10 cellular contexts compared by ENCODE assay signal in genomic region chr10:43121444-43121843, GRCh38. TPM values are rescaled to one million over a fixed set of nuclear protein-coding genes. Genes with fewer than 3 reads are reported as not detected.
A peak's percentile ranks its signal among the peaks of the same experiment; 100 is the strongest.
DNase-seq lines count a peak whose midpoint lies in the region; ATAC-seq and TF ChIP-seq lines count a peak whose summit lies in the region.
"Had no signal": no experiment of that assay in that cellular context is flagged by ENCODE, and none has a peak within 500 bp of the region (broad histone marks: within the 10 kb centered on the region; RNA-seq: fewer than 3 reads in every experiment).

No MANE protein-coding gene starts in this region.

- peak overlapping the region in 2 of 4 donors; percentile 67 to 88 for H3K4me3 Mint-ChIP-seq in IgD-negative memory B cell
- H3K4me3 Mint-ChIP-seq in stimulated activated naive CD8-positive, alpha-beta T cell treated with anti-CD3 and anti-CD28 coated beads, Interleukin-15, amount 100 ng/mL, for 72 hours = peak overlapping the region; percentile 69 to 76
- H3K4me3 Mint-ChIP-seq: H9 had no signal

- peaks cover 21 to 45% (median 25%) of the 10 kb centered on the region in 3 donors for H3K4me1 Mint-ChIP-seq in IgD-negative memory B cell
- H3K4me1 Mint-ChIP-seq in stimulated activated naive CD8-positive, alpha-beta T cell treated with anti-CD3 and anti-CD28 coated beads, Interleukin-15, amount 100 ng/mL, for 72 hours = peaks cover 52% of the 10 kb centered on the region
- H3K4me1 Mint-ChIP-seq: H9 had no signal

- peak overlapping the region; percentile 63 to 81 (median 65) for H3K27ac Mint-ChIP-seq in IgD-negative memory B cell
- peak overlapping the region; percentile 14 to 98 for H3K27ac Mint-ChIP-seq in stimulated activated naive CD8-positive, alpha-beta T cell treated with anti-CD3 and anti-CD28 coated beads, Interleukin-15, amount 100 ng/mL, for 72 hours

- no peaks in the 10 kb centered on the region for H3K27me3 Mint-ChIP-seq in IgD-negative memory B cell
- H3K27me3 Mint-ChIP-seq in stimulated activated naive CD8-positive, alpha-beta T cell treated with anti-CD3 and anti-CD28 coated beads, Interleukin-15, amount 100 ng/mL, for 72 hours = peaks cover 9% of the 10 kb centered on the region

- peak; percentile 59 for DNase-seq in activated effector memory CD4-positive, alpha-beta T cell treated with anti-CD3 and anti-CD28 coated beads, Interleukin-2, amount 50 U/mL, for 16 hours
- no peak for DNase-seq in activated effector memory CD4-positive, alpha-beta T cell treated with Interleukin-2 at 50 U/mL for 16 hours
- peak; percentile 30 to 60 for DNase-seq in cardiac fibroblast (ENCODE audit: low read depth in 2 of 2)
- no peak for DNase-seq in stimulated activated naive CD8-positive, alpha-beta T cell treated with anti-CD3 and anti-CD28 coated beads, Interleukin-15, amount 100 ng/mL, for 72 hours
- no peak for DNase-seq in foreskin fibroblast
- DNase-seq in ecto neural progenitor cell (ENCODE audit: low spot score) = no peak
- DNase-seq in anterior cingulate cortex (lab: John Stamatoyannopoulos, UW) = no peak
- DNase-seq: NCI-H2029 treated with DMSO at 0.1 percent for 48 hours had no signal

- no peak overlapping the region for H3K4me3 ChIP-seq in cardiac fibroblast (replicated peaks in 1 of 2; ENCODE audit: low read depth in 2 of 2, low read length in 2 of 2)
- no peak overlapping the region for H3K4me3 ChIP-seq in foreskin fibroblast (ENCODE audit: low read depth in 1 of 2, low read length in 2 of 2)

- peak; percentile 4 for ATAC-seq in stimulated activated naive CD8-positive, alpha-beta T cell treated with anti-CD3 and anti-CD28 coated beads, Interleukin-15, amount 100 ng/mL, for 72 hours

- H3K9me3 Mint-ChIP-seq in IgD-negative memory B cell = no peaks in the 10 kb centered on the region
- no peaks in the 10 kb centered on the region for H3K9me3 Mint-ChIP-seq in stimulated activated naive CD8-positive, alpha-beta T cell treated with anti-CD3 and anti-CD28 coated beads, Interleukin-15, amount 100 ng/mL, for 72 hours
- H3K9me3 Mint-ChIP-seq: H9 had no signal

- TF ChIP-seq CTCF in cardiac fibroblast (IDR thresholded peaks at IDR 0.05; ENCODE audit: low read depth, low read length) (no peak), foreskin fibroblast (IDR thresholded peaks at IDR 0.05; ENCODE audit: low read depth, low read length) (no peak)

- no peaks in the 10 kb centered on the region for H3K36me3 Mint-ChIP-seq in IgD-negative memory B cell

RNA-seq across cellular contexts. Expression of gene CSGALNACT2, which starts 16.8 kb away (rescaled TPM):
- 12.2 TPM for polyA plus RNA-seq in IgD-negative memory B cell

RNA-seq across cellular contexts. Expression of gene RET, which starts 44.6 kb away (rescaled TPM):
- polyA plus RNA-seq in IgD-negative memory B cell = 0.05 TPM

Comparison
In these comparisons a context has a peak if more than half of its experiments do, and no peak if none do; other contexts are left out.
1. DNase-seq: peak in activated effector memory CD4-positive, alpha-beta T cell treated with anti-CD3 and anti-CD28 coated beads, Interleukin-2, amount 50 U/mL, for 16 hours (single experiment) and cardiac fibroblast (2 of 2); none in activated effector memory CD4-positive, alpha-beta T cell treated with Interleukin-2 at 50 U/mL for 16 hours (single experiment), stimulated activated naive CD8-positive, alpha-beta T cell treated with anti-CD3 and anti-CD28 coated beads, Interleukin-15, amount 100 ng/mL, for 72 hours (0 of 2), foreskin fibroblast (0 of 2), ecto neural progenitor cell (single experiment) and anterior cingulate cortex (0 of 58).